ENCODE assay signal across 1 cellular context in genomic region chr7:92245487-92246362, GRCh38.
A peak's percentile ranks its signal among the peaks of the same experiment; 100 is the strongest.
TF ChIP-seq lines count a peak whose summit lies in the region.

A gene with protein sequence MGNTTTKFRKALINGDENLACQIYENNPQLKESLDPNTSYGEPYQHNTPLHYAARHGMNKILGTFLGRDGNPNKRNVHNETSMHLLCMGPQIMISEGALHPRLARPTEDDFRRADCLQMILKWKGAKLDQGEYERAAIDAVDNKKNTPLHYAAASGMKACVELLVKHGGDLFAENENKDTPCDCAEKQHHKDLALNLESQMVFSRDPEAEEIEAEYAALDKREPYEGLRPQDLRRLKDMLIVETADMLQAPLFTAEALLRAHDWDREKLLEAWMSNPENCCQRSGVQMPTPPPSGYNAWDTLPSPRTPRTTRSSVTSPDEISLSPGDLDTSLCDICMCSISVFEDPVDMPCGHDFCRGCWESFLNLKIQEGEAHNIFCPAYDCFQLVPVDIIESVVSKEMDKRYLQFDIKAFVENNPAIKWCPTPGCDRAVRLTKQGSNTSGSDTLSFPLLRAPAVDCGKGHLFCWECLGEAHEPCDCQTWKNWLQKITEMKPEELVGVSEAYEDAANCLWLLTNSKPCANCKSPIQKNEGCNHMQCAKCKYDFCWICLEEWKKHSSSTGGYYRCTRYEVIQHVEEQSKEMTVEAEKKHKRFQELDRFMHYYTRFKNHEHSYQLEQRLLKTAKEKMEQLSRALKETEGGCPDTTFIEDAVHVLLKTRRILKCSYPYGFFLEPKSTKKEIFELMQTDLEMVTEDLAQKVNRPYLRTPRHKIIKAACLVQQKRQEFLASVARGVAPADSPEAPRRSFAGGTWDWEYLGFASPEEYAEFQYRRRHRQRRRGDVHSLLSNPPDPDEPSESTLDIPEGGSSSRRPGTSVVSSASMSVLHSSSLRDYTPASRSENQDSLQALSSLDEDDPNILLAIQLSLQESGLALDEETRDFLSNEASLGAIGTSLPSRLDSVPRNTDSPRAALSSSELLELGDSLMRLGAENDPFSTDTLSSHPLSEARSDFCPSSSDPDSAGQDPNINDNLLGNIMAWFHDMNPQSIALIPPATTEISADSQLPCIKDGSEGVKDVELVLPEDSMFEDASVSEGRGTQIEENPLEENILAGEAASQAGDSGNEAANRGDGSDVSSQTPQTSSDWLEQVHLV (plus strand): TSS chr7:92245974. CDS start chr7:92294979, 49,005 bp downstream.
Gene KRIT1, minus strand, starts transcription at chr7:92245914. Its CDS starts 3,779 bp downstream, at chr7:92242135.

TF ChIP-seq in HEK293, 187 proteins besides CTCF, POLR2A, EP300 and RAD21 (continued from another document and continues in another):
- TF ChIP-seq ZNF280C (tag by site-specific recombination; IDR thresholded peaks at IDR 0.05) (no peak), SP2 (tag by site-specific recombination; IDR thresholded peaks at IDR 0.05) (peak; percentile 77), ZNF16 (tag by site-specific recombination; IDR thresholded peaks at IDR 0.05; ENCODE audit: low read depth) (no peak), WT1 (tag by site-specific recombination; IDR thresholded peaks at IDR 0.05) (no peak), ZNF645 (tag by site-specific recombination; IDR thresholded peaks at IDR 0.05) (no peak), ZNF558 (tag by site-specific recombination; IDR thresholded peaks at IDR 0.05) (peak; percentile 38; the same call in 1 of the 2 replicates), ZFP37 (tag by site-specific recombination; IDR thresholded peaks at IDR 0.05) (peak; percentile 66; the same call in 1 of the 2 replicates), GLIS2 (tag by site-specific recombination; IDR thresholded peaks at IDR 0.05) (peak; percentile 71), ZNF280D (tag by site-specific recombination; IDR thresholded peaks at IDR 0.05) (0 out of 2 replicates have a peak, but pooled peaks have one; percentile 19), ZNF501 (tag by site-specific recombination; IDR thresholded peaks at IDR 0.05) (peak; percentile 91), KLF9 (tag by site-specific recombination; IDR thresholded peaks at IDR 0.05; ENCODE audit: low read depth) (peak; percentile 46; the same call in 1 of the 2 replicates), ZBTB6 (tag by site-specific recombination; IDR thresholded peaks at IDR 0.05) (peak; percentile 69), SP7 (tag by site-specific recombination; IDR thresholded peaks at IDR 0.05) (0 out of 2 replicates have a peak, but pooled peaks have one; percentile 24), PRDM4 (tag by site-specific recombination; IDR thresholded peaks at IDR 0.05) (peak; percentile 59; the same call in 1 of the 2 replicates), SP3 (tag by site-specific recombination; IDR thresholded peaks at IDR 0.05) (peak; percentile 63), OSR2 (tag by site-specific recombination; IDR thresholded peaks at IDR 0.05) (0 out of 2 replicates have a peak, but pooled peaks have one; percentile 8), ZNF335 (tag by site-specific recombination; conservative IDR thresholded peaks at IDR 0.05) (peak; percentile 87), EGR2 (tag by site-specific recombination; IDR thresholded peaks at IDR 0.05; ENCODE audit: low read depth) (peak; percentile 57), ZEB2 (tag by site-specific recombination; IDR thresholded peaks at IDR 0.05) (peak; percentile 81), OVOL3 (tag by site-specific recombination; IDR thresholded peaks at IDR 0.05) (0 out of 2 replicates have a peak, but pooled peaks have one; percentile 27)
- TF ChIP-seq, protein P1, sequence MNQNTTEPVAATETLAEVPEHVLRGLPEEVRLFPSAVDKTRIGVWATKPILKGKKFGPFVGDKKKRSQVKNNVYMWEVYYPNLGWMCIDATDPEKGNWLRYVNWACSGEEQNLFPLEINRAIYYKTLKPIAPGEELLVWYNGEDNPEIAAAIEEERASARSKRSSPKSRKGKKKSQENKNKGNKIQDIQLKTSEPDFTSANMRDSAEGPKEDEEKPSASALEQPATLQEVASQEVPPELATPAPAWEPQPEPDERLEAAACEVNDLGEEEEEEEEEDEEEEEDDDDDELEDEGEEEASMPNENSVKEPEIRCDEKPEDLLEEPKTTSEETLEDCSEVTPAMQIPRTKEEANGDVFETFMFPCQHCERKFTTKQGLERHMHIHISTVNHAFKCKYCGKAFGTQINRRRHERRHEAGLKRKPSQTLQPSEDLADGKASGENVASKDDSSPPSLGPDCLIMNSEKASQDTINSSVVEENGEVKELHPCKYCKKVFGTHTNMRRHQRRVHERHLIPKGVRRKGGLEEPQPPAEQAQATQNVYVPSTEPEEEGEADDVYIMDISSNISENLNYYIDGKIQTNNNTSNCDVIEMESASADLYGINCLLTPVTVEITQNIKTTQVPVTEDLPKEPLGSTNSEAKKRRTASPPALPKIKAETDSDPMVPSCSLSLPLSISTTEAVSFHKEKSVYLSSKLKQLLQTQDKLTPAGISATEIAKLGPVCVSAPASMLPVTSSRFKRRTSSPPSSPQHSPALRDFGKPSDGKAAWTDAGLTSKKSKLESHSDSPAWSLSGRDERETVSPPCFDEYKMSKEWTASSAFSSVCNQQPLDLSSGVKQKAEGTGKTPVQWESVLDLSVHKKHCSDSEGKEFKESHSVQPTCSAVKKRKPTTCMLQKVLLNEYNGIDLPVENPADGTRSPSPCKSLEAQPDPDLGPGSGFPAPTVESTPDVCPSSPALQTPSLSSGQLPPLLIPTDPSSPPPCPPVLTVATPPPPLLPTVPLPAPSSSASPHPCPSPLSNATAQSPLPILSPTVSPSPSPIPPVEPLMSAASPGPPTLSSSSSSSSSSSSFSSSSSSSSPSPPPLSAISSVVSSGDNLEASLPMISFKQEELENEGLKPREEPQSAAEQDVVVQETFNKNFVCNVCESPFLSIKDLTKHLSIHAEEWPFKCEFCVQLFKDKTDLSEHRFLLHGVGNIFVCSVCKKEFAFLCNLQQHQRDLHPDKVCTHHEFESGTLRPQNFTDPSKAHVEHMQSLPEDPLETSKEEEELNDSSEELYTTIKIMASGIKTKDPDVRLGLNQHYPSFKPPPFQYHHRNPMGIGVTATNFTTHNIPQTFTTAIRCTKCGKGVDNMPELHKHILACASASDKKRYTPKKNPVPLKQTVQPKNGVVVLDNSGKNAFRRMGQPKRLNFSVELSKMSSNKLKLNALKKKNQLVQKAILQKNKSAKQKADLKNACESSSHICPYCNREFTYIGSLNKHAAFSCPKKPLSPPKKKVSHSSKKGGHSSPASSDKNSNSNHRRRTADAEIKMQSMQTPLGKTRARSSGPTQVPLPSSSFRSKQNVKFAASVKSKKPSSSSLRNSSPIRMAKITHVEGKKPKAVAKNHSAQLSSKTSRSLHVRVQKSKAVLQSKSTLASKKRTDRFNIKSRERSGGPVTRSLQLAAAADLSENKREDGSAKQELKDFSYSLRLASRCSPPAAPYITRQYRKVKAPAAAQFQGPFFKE (tag by site-specific recombination; IDR thresholded peaks at IDR 0.05; ENCODE audit: borderline replicate concordance): no peak
- TF ChIP-seq, protein P2, sequence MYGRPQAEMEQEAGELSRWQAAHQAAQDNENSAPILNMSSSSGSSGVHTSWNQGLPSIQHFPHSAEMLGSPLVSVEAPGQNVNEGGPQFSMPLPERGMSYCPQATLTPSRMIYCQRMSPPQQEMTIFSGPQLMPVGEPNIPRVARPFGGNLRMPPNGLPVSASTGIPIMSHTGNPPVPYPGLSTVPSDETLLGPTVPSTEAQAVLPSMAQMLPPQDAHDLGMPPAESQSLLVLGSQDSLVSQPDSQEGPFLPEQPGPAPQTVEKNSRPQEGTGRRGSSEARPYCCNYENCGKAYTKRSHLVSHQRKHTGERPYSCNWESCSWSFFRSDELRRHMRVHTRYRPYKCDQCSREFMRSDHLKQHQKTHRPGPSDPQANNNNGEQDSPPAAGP (tag by site-specific recombination; IDR thresholded peaks at IDR 0.05): peak; percentile 27; the same call in 1 of the 2 replicates
- TF ChIP-seq, protein P3, sequence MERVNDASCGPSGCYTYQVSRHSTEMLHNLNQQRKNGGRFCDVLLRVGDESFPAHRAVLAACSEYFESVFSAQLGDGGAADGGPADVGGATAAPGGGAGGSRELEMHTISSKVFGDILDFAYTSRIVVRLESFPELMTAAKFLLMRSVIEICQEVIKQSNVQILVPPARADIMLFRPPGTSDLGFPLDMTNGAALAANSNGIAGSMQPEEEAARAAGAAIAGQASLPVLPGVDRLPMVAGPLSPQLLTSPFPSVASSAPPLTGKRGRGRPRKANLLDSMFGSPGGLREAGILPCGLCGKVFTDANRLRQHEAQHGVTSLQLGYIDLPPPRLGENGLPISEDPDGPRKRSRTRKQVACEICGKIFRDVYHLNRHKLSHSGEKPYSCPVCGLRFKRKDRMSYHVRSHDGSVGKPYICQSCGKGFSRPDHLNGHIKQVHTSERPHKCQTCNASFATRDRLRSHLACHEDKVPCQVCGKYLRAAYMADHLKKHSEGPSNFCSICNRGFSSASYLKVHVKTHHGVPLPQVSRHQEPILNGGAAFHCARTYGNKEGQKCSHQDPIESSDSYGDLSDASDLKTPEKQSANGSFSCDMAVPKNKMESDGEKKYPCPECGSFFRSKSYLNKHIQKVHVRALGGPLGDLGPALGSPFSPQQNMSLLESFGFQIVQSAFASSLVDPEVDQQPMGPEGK (tag by site-specific recombination; IDR thresholded peaks at IDR 0.05): peak; percentile 65; the same call in 1 of the 2 replicates
- TF ChIP-seq, protein P4, sequence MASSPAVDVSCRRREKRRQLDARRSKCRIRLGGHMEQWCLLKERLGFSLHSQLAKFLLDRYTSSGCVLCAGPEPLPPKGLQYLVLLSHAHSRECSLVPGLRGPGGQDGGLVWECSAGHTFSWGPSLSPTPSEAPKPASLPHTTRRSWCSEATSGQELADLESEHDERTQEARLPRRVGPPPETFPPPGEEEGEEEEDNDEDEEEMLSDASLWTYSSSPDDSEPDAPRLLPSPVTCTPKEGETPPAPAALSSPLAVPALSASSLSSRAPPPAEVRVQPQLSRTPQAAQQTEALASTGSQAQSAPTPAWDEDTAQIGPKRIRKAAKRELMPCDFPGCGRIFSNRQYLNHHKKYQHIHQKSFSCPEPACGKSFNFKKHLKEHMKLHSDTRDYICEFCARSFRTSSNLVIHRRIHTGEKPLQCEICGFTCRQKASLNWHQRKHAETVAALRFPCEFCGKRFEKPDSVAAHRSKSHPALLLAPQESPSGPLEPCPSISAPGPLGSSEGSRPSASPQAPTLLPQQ (tag by site-specific recombination; IDR thresholded peaks at IDR 0.05): 0 out of 2 replicates have a peak, but pooled peaks have one; percentile 10
